Comparison of ENCODE assay signal across 9 cellular contexts in genomic region chr14:56482306-56482705, GRCh38.
DNase-seq lines count a peak whose midpoint lies in the region; ATAC-seq and TF ChIP-seq lines count a peak whose summit lies in the region.
"Had no signal": no experiment of that assay in that cellular context is flagged by ENCODE, and none has a peak within 500 bp of the region (broad histone marks: within the 10 kb centered on the region; RNA-seq: fewer than 3 reads in every experiment).

No MANE protein-coding gene starts in this region.

- BruUV-seq in Calu3 (replicated peaks; lab: Mats Ljungman, UMichigan): no TSS peak
- BruUV-seq in HCT116 (replicated peaks; lab: Mats Ljungman, UMichigan): no TSS peak

- H3K9ac ChIP-seq in HCT116 (ENCODE audit: low read length): no peak overlapping the region
- H3K9ac ChIP-seq in OCI-LY1 (ENCODE audit: low read length): no peak overlapping the region

- H3K9me2 ChIP-seq in HCT116 (ENCODE audit: insufficient read depth) (no peaks in the 10 kb centered on the region), OCI-LY1 (ENCODE audit: low read depth, low read length) (no peaks in the 10 kb centered on the region)

- H3K27ac ChIP-seq in HCT116 (ENCODE audit: low read depth, low read length): no peak overlapping the region
- no peak overlapping the region for H3K27ac ChIP-seq in OCI-LY1 (ENCODE audit: low read depth, low read length, poor library complexity, severe bottlenecking)
- H3K27ac ChIP-seq in upper lobe of right lung: no peak overlapping the region
- H3K27ac ChIP-seq: coronary artery had no signal

- H3K4me1 Mint-ChIP-seq in Calu3 (ENCODE audit: low read depth, unreplicated experiment): no peaks in the 10 kb centered on the region
- H3K4me1 Mint-ChIP-seq in activated T-cell treated with anti-CD3 and anti-CD28 coated beads, Interleukin-2, amount 50 U/mL, for 24 hours (ENCODE audit: low read depth): no peaks in the 10 kb centered on the region

- no peak overlapping the region for H3K27ac Mint-ChIP-seq in Calu3 (ENCODE audit: unreplicated experiment)
- H3K27ac Mint-ChIP-seq in activated T-cell treated with anti-CD3 and anti-CD28 coated beads, Interleukin-2, amount 50 U/mL, for 24 hours: no peak overlapping the region

- TF ChIP-seq CTCF in Calu3 (IDR thresholded peaks at IDR 0.05; ENCODE audit: unreplicated experiment) (peak; percentile 15), HCT116 (IDR thresholded peaks at IDR 0.05 in 2 of 3, conservative IDR thresholded peaks at IDR 0.05 in 1 of 3; ENCODE audit: borderline replicate concordance in 1 of 3, insufficient read depth in 1 of 3, low read depth in 2 of 3, low read length in 2 of 3) (peak; percentile 19 to 43 (median 26); a peak in 3 of 6 replicates), OCI-LY1 (IDR thresholded peaks at IDR 0.05; ENCODE audit: low read length) (peak; percentile 39; the same call in 1 of the 2 replicates), upper lobe of right lung (IDR thresholded peaks at IDR 0.05) (no peak)

- no peaks in the 10 kb centered on the region for H3K36me3 Mint-ChIP-seq in Calu3 (ENCODE audit: insufficient read depth, unreplicated experiment)
- no peaks in the 10 kb centered on the region for H3K36me3 Mint-ChIP-seq in activated T-cell treated with anti-CD3 and anti-CD28 coated beads, Interleukin-2, amount 50 U/mL, for 24 hours (ENCODE audit: low read depth)

- H3F3A ChIP-seq in OCI-LY1 (ENCODE audit: insufficient read depth, low read length): no peaks in the 10 kb centered on the region

- H3K4me1 ChIP-seq in HCT116 (ENCODE audit: control insufficient read depth in 1 of 2, insufficient read depth in 2 of 2, low read length in 2 of 2): no peaks in the 10 kb centered on the region
- H3K4me1 ChIP-seq in OCI-LY1 (ENCODE audit: insufficient read depth, low read length, severe bottlenecking): no peaks in the 10 kb centered on the region
- no peaks in the 10 kb centered on the region for H3K4me1 ChIP-seq in upper lobe of right lung

- H3K27me3 ChIP-seq in HCT116 (ENCODE audit: insufficient read depth, low read length) (no peaks in the 10 kb centered on the region), OCI-LY1 (ENCODE audit: insufficient read depth, low read length) (no peaks in the 10 kb centered on the region), upper lobe of right lung (no peaks in the 10 kb centered on the region)

- intact Hi-C loops in Calu3 (cut with micrococcal nuclease; ENCODE audit: unreplicated experiment): loop anchor here (5.0 kb wide), 1 partner anchor 1270 kb away; no protein-coding TSS in a partner anchor
- intact Hi-C loops in HCT116 (cut with micrococcal nuclease): no loop called here
- intact Hi-C loops in upper lobe of right lung (cut with DNase I): no loop called here

- H2AFZ ChIP-seq in HCT116 (ENCODE audit: low read depth, low read length, poor library complexity, severe bottlenecking) (no peak overlapping the region), OCI-LY1 (ENCODE audit: low read length) (no peak overlapping the region)

- TF ChIP-seq POLR2A in HCT116 (IDR thresholded peaks at IDR 0.05; ENCODE audit: borderline replicate concordance, extremely low read depth, insufficient read depth, insufficient read length): no peak

- H3K79me2 ChIP-seq in HCT116 (ENCODE audit: insufficient read depth, low read length): no peaks in the 10 kb centered on the region
- no peaks in the 10 kb centered on the region for H3K79me2 ChIP-seq in OCI-LY1 (ENCODE audit: insufficient read depth, low read length)

- POLR2A ChIA-PET in HCT116 (lab: Charles Lee): interaction anchor here (1.0 kb wide), 1 partner anchor 1034 kb away, joined by 3 read pairs; no protein-coding TSS in a partner anchor

- peak; percentile 60 for TF ChIP-seq RAD21 in HCT116 (IDR thresholded peaks at IDR 0.05; ENCODE audit: low read depth)

- peak; percentile 37 for DNase-seq in Calu3
- DNase-seq in HCT116 (ENCODE audit: low read depth, low spot score): peak; percentile 28
- DNase-seq in germinal center (ENCODE audit: low spot score): peak; percentile 4
- no peak for DNase-seq in upper lobe of right lung
- DNase-seq in activated T-cell treated with anti-CD3 and anti-CD28 coated beads, Interleukin-2, amount 50 U/mL, for 24 hours: no peak

- peak; percentile 90 for ATAC-seq in HCT116
- ATAC-seq in GM19023 (IDR thresholded peaks at IDR 0.05; ENCODE audit: unreplicated experiment): no peak
- ATAC-seq in GM18909 (IDR thresholded peaks at IDR 0.05; ENCODE audit: poor library complexity, unreplicated experiment): no peak
- no peak for ATAC-seq in upper lobe of right lung

- H3K27me3 Mint-ChIP-seq in Calu3 (ENCODE audit: unreplicated experiment): no peaks in the 10 kb centered on the region
- no peaks in the 10 kb centered on the region for H3K27me3 Mint-ChIP-seq in activated T-cell treated with anti-CD3 and anti-CD28 coated beads, Interleukin-2, amount 50 U/mL, for 24 hours

- CTCF ChIA-PET in Calu3 (lab: Charles Lee): interaction anchor here (0.9 to 1.0 kb wide), 3 partner anchors 8 to 1044 kb away, joined by 4 to 5 read pairs (median 5); no protein-coding TSS in a partner anchor
- CTCF ChIA-PET in HCT116 (lab: Charles Lee): interaction anchor here (0.7 to 3.3 kb wide), 18 partner anchors 8 to 1072 kb away, joined by 3 to 28 read pairs (median 4); no protein-coding TSS in a partner anchor

- H3K4me3 ChIP-seq in HCT116 (replicated peaks in 1 of 2; ENCODE audit: low read depth in 1 of 2, low read length in 2 of 2) (no peak overlapping the region), OCI-LY1 (ENCODE audit: low read depth, low read length, poor library complexity, severe bottlenecking) (no peak overlapping the region), upper lobe of right lung (no peak overlapping the region)
- H3K4me3 ChIP-seq: coronary artery had no signal

- no peaks in the 10 kb centered on the region for H3K9me3 ChIP-seq in HCT116 (ENCODE audit: control insufficient read depth in 1 of 2, insufficient read depth in 1 of 2, low read depth in 1 of 2, low read length in 2 of 2)
- H3K9me3 ChIP-seq in OCI-LY1 (ENCODE audit: low read length): no peaks in the 10 kb centered on the region
- no peaks in the 10 kb centered on the region for H3K9me3 ChIP-seq in upper lobe of right lung

- H3K4me3 Mint-ChIP-seq in Calu3 (ENCODE audit: low read depth, unreplicated experiment): no peak overlapping the region
- H3K4me3 Mint-ChIP-seq in activated T-cell treated with anti-CD3 and anti-CD28 coated beads, Interleukin-2, amount 50 U/mL, for 24 hours: no peak overlapping the region

- no peak overlapping the region for H3K4me2 ChIP-seq in HCT116 (ENCODE audit: low read length)
- H3K4me2 ChIP-seq in OCI-LY1 (ENCODE audit: low read length): no peak overlapping the region

- H3K36me3 ChIP-seq in HCT116 (ENCODE audit: control insufficient read depth in 1 of 2, insufficient read depth in 2 of 2, low read length in 2 of 2): no peaks in the 10 kb centered on the region
- no peaks in the 10 kb centered on the region for H3K36me3 ChIP-seq in OCI-LY1 (ENCODE audit: insufficient read depth, low read length)
- no peaks in the 10 kb centered on the region for H3K36me3 ChIP-seq in upper lobe of right lung

- RAD21 ChIA-PET in HCT116 (lab: Charles Lee; ENCODE audit: low non-redundant PET in 1 of 2, low total read pairs in 2 of 2, uncharacterized antibody in 2 of 2, unreplicated experiment in 2 of 2): interaction anchor here in 1 of 2 experiments (0.6 kb wide), 1 partner anchor 776 kb away, joined by 3 read pairs; no protein-coding TSS in a partner anchor

- H4K20me1 ChIP-seq in HCT116 (ENCODE audit: insufficient read depth) (no peaks in the 10 kb centered on the region), OCI-LY1 (ENCODE audit: insufficient read depth, low read length) (no peaks in the 10 kb centered on the region)

- H3K9me3 Mint-ChIP-seq in Calu3 (ENCODE audit: low read depth, unreplicated experiment): no peaks in the 10 kb centered on the region
- no peaks in the 10 kb centered on the region for H3K9me3 Mint-ChIP-seq in activated T-cell treated with anti-CD3 and anti-CD28 coated beads, Interleukin-2, amount 50 U/mL, for 24 hours

TF ChIP-seq in HCT116, 20 proteins besides CTCF, POLR2A, EP300 and RAD21:
- TF ChIP-seq JUND (IDR thresholded peaks at IDR 0.05) (no peak), CBX3 (IDR thresholded peaks at IDR 0.05; ENCODE audit: low read depth) (no peak), YY1 (IDR thresholded peaks at IDR 0.05; ENCODE audit: extremely low read depth, insufficient replicate concordance, low read depth, low read length) (no peak), CEBPB (IDR thresholded peaks at IDR 0.05; ENCODE audit: low read depth) (0 out of 2 replicates have a peak, but pooled peaks have one; percentile 34), ATF3 (IDR thresholded peaks at IDR 0.05) (no peak), ZFX (IDR thresholded peaks at IDR 0.05) (no peak)

Comparison
In these comparisons a context has a peak if more than half of its experiments do, and no peak if none do; other contexts are left out.
1. DNase-seq: peak in Calu3 (single experiment), HCT116 (single experiment) and germinal center (single experiment); none in upper lobe of right lung (single experiment) and activated T-cell treated with anti-CD3 and anti-CD28 coated beads, Interleukin-2, amount 50 U/mL, for 24 hours (single experiment).